Comparison of ENCODE assay signal across 24 cellular contexts in genomic region chr2:215737496-215737895, GRCh38.
A peak's percentile ranks its signal among the peaks of the same experiment; 100 is the strongest.
DNase-seq lines count a peak whose midpoint lies in the region; ATAC-seq, FAIRE-seq and TF ChIP-seq lines count a peak whose summit lies in the region.
"Had no signal": no experiment of that assay in that cellular context is flagged by ENCODE, and none has a peak within 500 bp of the region (broad histone marks: within the 10 kb centered on the region; RNA-seq: fewer than 3 reads in every experiment).

No MANE protein-coding gene starts in this region.

- H3K9ac ChIP-seq in K562 (ENCODE audit: insufficient read depth in 1 of 2, low read depth in 2 of 2, low read length in 2 of 2) = no peak overlapping the region

- ATAC-seq in K562 = peak; percentile 65; the same call in 2 of the 3 replicates
- no peak for ATAC-seq in GM21825 (IDR thresholded peaks at IDR 0.05; ENCODE audit: unreplicated experiment)
- ATAC-seq: activated CD8-positive, alpha-beta T cell treated with anti-CD3 and anti-CD28 coated beads for 36 hours; left colon; psoas muscle; stimulated activated memory B cell treated with anti-CD40 and anti-IgM and Interleukin-4, amounts not matched to agents 10 μg/mL and 1 μg/mL and 100 μg/mL, for 72 hours had no signal

- H2AFZ ChIP-seq in K562 (ENCODE audit: low read depth, low read length) = peak overlapping the region; percentile 62

- peak; percentile 61 for DNase-seq in NCI-H748 (lab: John Stamatoyannopoulos, UW; ENCODE audit: unreplicated experiment)
- no peak for DNase-seq in NCI-H748 treated with DMSO at 0.1 percent for 48 hours (lab: John Stamatoyannopoulos, UW)
- DNase-seq in K562 (ENCODE audit: extremely low read depth in 1 of 4, low spot score in 3 of 4) = no peak
- peak; percentile 43 for DNase-seq in iPS-NIHi11 (ENCODE audit: low spot score)
- DNase-seq in amniotic stem cell (lab: John Stamatoyannopoulos, UW) = no peak
- no peak for DNase-seq in COR-L47 (lab: John Stamatoyannopoulos, UW)
- no peak for DNase-seq in GM19238 (ENCODE audit: insufficient read length, low spot score)
- DNase-seq: activated CD4-positive, alpha-beta T cell treated with anti-CD3 and anti-CD28 coated beads for 1 hour; activated CD8-positive, alpha-beta T cell treated with anti-CD3 and anti-CD28 coated beads for 36 hours; activated T-cell treated with anti-CD3 and anti-CD28 coated beads for 4 hours; DMS79; GF-D8; glutamatergic neuron; left colon; NCI-H1417; NCI-H2107; psoas muscle; sigmoid colon; stimulated activated CD4-positive, alpha-beta T cell treated with anti-CD3 and anti-CD28 coated beads, Interleukin-4, amount 100 ng/mL, for 4 hours; T-helper 2 cell; uterus had no signal

- H3K27ac ChIP-seq in K562 (ENCODE audit: extremely low read depth, low read depth, low read length) = no peak overlapping the region; the same call in 2 of the 3 replicates
- H3K27ac ChIP-seq: psoas muscle, sigmoid colon, uterus had no signal

- no peaks in the 10 kb centered on the region for H3K9me3 ChIP-seq in K562 (replicated peaks; ENCODE audit: control insufficient read depth, insufficient read depth, low read depth, low read length)
- H3K9me3 ChIP-seq: psoas muscle, sigmoid colon had no signal

- TF ChIP-seq POLR2A in K562 (conservative IDR thresholded peaks at IDR 0.05) = no peak

- no peaks in the 10 kb centered on the region for H3K9me1 ChIP-seq in K562 (ENCODE audit: control insufficient read depth, insufficient read depth, low read length)

- POLR2A ChIA-PET in K562 (lab: Yijun Ruan, JAX) = no interaction called here

- 54% methylated on average over 3 of the region's 4 CpGs for WGBS in K562 (ENCODE audit: insufficient coverage, low coverage, missing lambda C conversion rate)

- no peak overlapping the region for H3K4me2 ChIP-seq in K562 (ENCODE audit: insufficient read depth, low read length)

- H4K20me1 ChIP-seq in K562 (replicated peaks; ENCODE audit: control insufficient read depth, insufficient read depth, low read length) = no peaks in the 10 kb centered on the region

- no peak for TF ChIP-seq CTCF in K562 (IDR thresholded peaks at IDR 0.05 in 2 of 3, conservative IDR thresholded peaks at IDR 0.05 in 1 of 3; ENCODE audit: insufficient read depth in 2 of 3, low read depth in 1 of 3, low read length in 3 of 3)

- in situ Hi-C loops in K562 (cut with MboI) = no loop called here

- no TSS peak for BruUV-seq in K562 (replicated peaks; lab: Mats Ljungman, UMichigan)

- H3K36me3 ChIP-seq in K562 (ENCODE audit: control insufficient read depth, insufficient read depth, low read length) = no peaks in the 10 kb centered on the region
- H3K36me3 ChIP-seq: sigmoid colon, uterus had no signal

- no peaks in the 10 kb centered on the region for H3K27me3 ChIP-seq in K562 (ENCODE audit: control insufficient read depth in 2 of 2, insufficient read depth in 2 of 2, low read length in 2 of 2)
- H3K27me3 ChIP-seq: sigmoid colon, uterus had no signal

- CTCF ChIA-PET in K562 (lab: Yijun Ruan, JAX; ENCODE audit: low intra/inter-chr PET ratio) = no interaction called here

- no peak overlapping the region for H3K4me3 ChIP-seq in K562
- H3K4me3 ChIP-seq: psoas muscle, sigmoid colon, uterus had no signal

- TF ChIP-seq EP300 in K562 (IDR thresholded peaks at IDR 0.05; ENCODE audit: low read length) = no peak

- FAIRE-seq in K562 (lab: Jason Lieb, UNC) = no peak
- FAIRE-seq: GM19239 had no signal

- H3K4me1 ChIP-seq in K562 (replicated peaks in 1 of 2; ENCODE audit: control insufficient read depth in 2 of 2, insufficient read depth in 2 of 2, low read length in 2 of 2) = peaks cover 0 to 4% of the 10 kb centered on the region in 2 experiments; a peak in 2 of 5 replicates
- H3K4me1 ChIP-seq: psoas muscle, sigmoid colon, uterus had no signal

- intact Hi-C loops in K562 (cut with micrococcal nuclease) = no loop called here

- no peak for TF ChIP-seq RAD21 in K562 (CRISPR knock-in tag; conservative IDR thresholded peaks at IDR 0.05 in 1 of 2, IDR thresholded peaks at IDR 0.05 in 1 of 2)

- no peaks in the 10 kb centered on the region for H3K79me2 ChIP-seq in K562 (ENCODE audit: control insufficient read depth, insufficient read depth, low read length)

TF ChIP-seq in K562, 482 proteins besides CTCF, POLR2A, EP300 and RAD21:
- TF ChIP-seq RFX1 (IDR thresholded peaks at IDR 0.05) (peak; percentile 34; the same call in 1 of the 2 replicates), ILK (tag; IDR thresholded peaks at IDR 0.05; ENCODE audit: borderline replicate concordance, low read depth) (no peak)

Comparison
In these comparisons a context has a peak if more than half of its experiments do, and no peak if none do; other contexts are left out.
1. DNase-seq: peak in NCI-H748 (single experiment) and iPS-NIHi11 (single experiment); none in NCI-H748 treated with DMSO at 0.1 percent for 48 hours (single experiment), K562 (0 of 4), amniotic stem cell (single experiment), COR-L47 (single experiment) and GM19238 (single experiment).